ENCODE assay signal across 26 cellular contexts in genomic region chr3:55891106-55891505, GRCh38.
"Had no signal": no experiment of that assay in that cellular context is flagged by ENCODE, and none has a peak within 500 bp of the region (broad histone marks: within the 10 kb centered on the region; RNA-seq: fewer than 3 reads in every experiment).

No MANE protein-coding gene starts in this region.

- DNase-seq: activated CD4-positive, alpha-beta T cell treated with anti-CD3 and anti-CD28 coated beads for 4 hours; activated CD4-positive, alpha-beta T cell treated with anti-CD3 and anti-CD28 coated beads, Interleukin-2, amount 50 U/mL, for 4 hours; activated CD4-positive, CD25-positive, alpha-beta regulatory T cell; activated naive CD4-positive, alpha-beta T cell; activated T-cell treated with anti-CD3 and anti-CD28 coated beads for 4 hours; activated T-cell treated with anti-CD3 and anti-CD28 coated beads, Interleukin-2, amount 50 U/mL, for 72 hours; anterior cingulate cortex; body of pancreas; dermis blood vessel endothelial cell; effector CD4-positive, alpha-beta T cell; foreskin keratinocyte; left cardiac atrium; left ventricle myocardium superior; naive thymus-derived CD4-positive, alpha-beta T cell; pancreas; retina; sigmoid colon; small intestine; stimulated activated CD4-positive, alpha-beta T cell treated with anti-CD3 and anti-CD28 coated beads, Interleukin-1b, Interleukin-23, amount 100 ng/mL, for 48 hours; stimulated activated naive B cell treated with anti-CD40 and anti-IgM and Interleukin-4, amounts not matched to agents 10 μg/mL and 1 μg/mL and 100 μg/mL, for 72 hours; transverse colon had no signal

- H3K4me3 ChIP-seq: body of pancreas, esophagus muscularis mucosa, pancreas, prostate gland, sigmoid colon, transverse colon had no signal

- H3K36me3 ChIP-seq: esophagus muscularis mucosa, pancreas, prostate gland, sigmoid colon, transverse colon had no signal

- ATAC-seq: activated naive CD4-positive, alpha-beta T cell treated with anti-CD3 and anti-CD28 coated beads, Interleukin-2, amount 50 U/mL, for 72 hours; activated T-cell treated with anti-CD3 and anti-CD28 coated beads, Interleukin-2, amount 50 U/mL, for 72 hours; body of pancreas; foreskin keratinocyte; left cardiac atrium; left ventricle myocardium superior; naive thymus-derived CD4-positive, alpha-beta T cell; pancreas; stimulated activated naive B cell treated with anti-CD40 and anti-IgM and Interleukin-4, amounts not matched to agents 10 μg/mL and 1 μg/mL and 100 μg/mL, for 72 hours had no signal

- H3K27ac ChIP-seq: body of pancreas, esophagus muscularis mucosa, foreskin keratinocyte, pancreas, prostate gland, sigmoid colon, transverse colon had no signal

- H3K27me3 ChIP-seq: body of pancreas, esophagus muscularis mucosa, foreskin keratinocyte, pancreas, sigmoid colon, transverse colon had no signal

- FAIRE-seq: colon, pancreas, small intestine, urothelium cell line had no signal

- H3K9me3 ChIP-seq: body of pancreas, esophagus muscularis mucosa, pancreas, prostate gland, sigmoid colon, transverse colon had no signal

- H3K4me1 ChIP-seq: body of pancreas, pancreas, prostate gland, sigmoid colon, transverse colon had no signal
